Comparison of ENCODE assay signal across 2 cellular contexts in the genomic region with DNA sequence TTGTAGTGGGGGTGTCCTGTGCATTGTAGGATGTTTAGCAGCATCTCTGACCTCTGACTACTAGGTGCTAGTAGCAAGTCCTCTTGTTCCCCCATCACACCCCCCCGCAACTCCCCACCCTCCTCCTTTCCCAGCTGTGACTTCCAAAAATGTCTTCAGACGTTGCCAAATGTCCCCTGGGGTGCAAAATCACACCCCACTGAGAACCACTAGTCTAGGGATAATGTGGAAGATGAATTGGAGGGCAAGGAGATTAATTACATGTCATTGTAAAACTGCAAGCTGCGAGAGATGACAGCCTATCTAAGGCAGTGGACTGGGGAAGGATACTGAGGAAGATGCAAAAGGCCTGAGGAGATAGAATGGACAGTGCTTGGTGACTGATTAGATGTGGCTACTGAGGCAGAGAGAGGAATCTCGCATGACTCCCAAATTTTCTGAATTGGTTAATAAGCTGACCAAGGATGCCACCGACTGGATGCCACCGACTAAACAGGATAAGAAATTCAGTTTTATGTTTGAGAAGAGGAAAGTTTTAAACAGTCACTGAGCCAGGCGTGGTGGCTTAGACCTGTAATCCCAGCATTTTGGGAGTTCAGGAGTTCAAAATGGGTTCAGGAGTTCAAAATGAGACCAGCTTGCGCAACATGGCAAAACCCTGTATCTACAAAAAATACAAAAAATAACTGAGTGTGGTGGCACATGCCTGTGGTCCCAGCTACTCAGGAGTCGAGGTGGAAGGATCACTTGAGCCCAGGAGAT.
TF ChIP-seq lines count a peak whose summit lies in the region.

No MANE protein-coding gene starts in this region.

TF ChIP-seq in K562, 482 proteins besides CTCF, POLR2A, EP300 and RAD21 (continued from another document):
- TF ChIP-seq PBX2 (CRISPR knock-in tag; IDR thresholded peaks at IDR 0.05; ENCODE audit: low read depth) (no peak), PBX2 (tag; conservative IDR thresholded peaks at IDR 0.05; ENCODE audit: low read depth) (0 out of 2 replicates have a peak, but pooled peaks have one; percentile 25), MEIS2 (IDR thresholded peaks at IDR 0.05; ENCODE audit: partially characterized antibody) (peak; percentile 42), CEBPB (tag; IDR thresholded peaks at IDR 0.05) (peak; percentile 86), SOX6 (IDR thresholded peaks at IDR 0.05) (no peak), ERF (CRISPR knock-in tag; IDR thresholded peaks at IDR 0.05) (no peak), ESRRB (CRISPR knock-in tag; IDR thresholded peaks at IDR 0.05; ENCODE audit: borderline replicate concordance) (no peak), ARID2 (IDR thresholded peaks at IDR 0.05) (no peak)
- TF ChIP-seq, protein P1, sequence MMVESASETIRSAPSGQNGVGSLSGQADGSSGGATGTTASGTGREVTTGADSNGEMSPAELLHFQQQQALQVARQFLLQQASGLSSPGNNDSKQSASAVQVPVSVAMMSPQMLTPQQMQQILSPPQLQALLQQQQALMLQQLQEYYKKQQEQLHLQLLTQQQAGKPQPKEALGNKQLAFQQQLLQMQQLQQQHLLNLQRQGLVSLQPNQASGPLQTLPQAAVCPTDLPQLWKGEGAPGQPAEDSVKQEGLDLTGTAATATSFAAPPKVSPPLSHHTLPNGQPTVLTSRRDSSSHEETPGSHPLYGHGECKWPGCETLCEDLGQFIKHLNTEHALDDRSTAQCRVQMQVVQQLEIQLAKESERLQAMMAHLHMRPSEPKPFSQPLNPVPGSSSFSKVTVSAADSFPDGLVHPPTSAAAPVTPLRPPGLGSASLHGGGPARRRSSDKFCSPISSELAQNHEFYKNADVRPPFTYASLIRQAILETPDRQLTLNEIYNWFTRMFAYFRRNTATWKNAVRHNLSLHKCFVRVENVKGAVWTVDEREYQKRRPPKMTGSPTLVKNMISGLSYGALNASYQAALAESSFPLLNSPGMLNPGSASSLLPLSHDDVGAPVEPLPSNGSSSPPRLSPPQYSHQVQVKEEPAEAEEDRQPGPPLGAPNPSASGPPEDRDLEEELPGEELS (CRISPR knock-in tag; IDR thresholded peaks at IDR 0.05; ENCODE audit: borderline replicate concordance), result no peak
- TF ChIP-seq, protein P2, sequence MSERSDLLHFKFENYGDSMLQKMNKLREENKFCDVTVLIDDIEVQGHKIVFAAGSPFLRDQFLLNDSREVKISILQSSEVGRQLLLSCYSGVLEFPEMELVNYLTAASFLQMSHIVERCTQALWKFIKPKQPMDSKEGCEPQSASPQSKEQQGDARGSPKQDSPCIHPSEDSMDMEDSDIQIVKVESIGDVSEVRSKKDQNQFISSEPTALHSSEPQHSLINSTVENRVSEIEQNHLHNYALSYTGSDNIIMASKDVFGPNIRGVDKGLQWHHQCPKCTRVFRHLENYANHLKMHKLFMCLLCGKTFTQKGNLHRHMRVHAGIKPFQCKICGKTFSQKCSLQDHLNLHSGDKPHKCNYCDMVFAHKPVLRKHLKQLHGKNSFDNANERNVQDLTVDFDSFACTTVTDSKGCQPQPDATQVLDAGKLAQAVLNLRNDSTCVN (CRISPR knock-in tag; IDR thresholded peaks at IDR 0.05), result no peak

TF ChIP-seq in HepG2, 621 proteins besides CTCF, POLR2A, EP300 and RAD21 (continued from another document and continues in another):
- TF ChIP-seq, protein P3, sequence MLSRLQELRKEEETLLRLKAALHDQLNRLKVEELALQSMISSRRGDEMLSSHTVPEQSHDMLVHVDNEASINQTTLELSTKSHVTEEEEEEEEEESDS (CRISPR knock-in tag; IDR thresholded peaks at IDR 0.05; ENCODE audit: borderline replicate concordance), result no peak
- TF ChIP-seq CEBPG (CRISPR knock-in tag; IDR thresholded peaks at IDR 0.05), result peak; percentile 94
- no peak for TF ChIP-seq ZNF101 (CRISPR knock-in tag; IDR thresholded peaks at IDR 0.05; ENCODE audit: borderline replicate concordance, low read depth)
- peak; percentile 60; the same call in 1 of the 2 replicates for TF ChIP-seq NCOR1 (IDR thresholded peaks at IDR 0.05; ENCODE audit: borderline replicate concordance, low read length)
- no peak for TF ChIP-seq ZBTB37 (CRISPR knock-in tag; IDR thresholded peaks at IDR 0.05)
- peak; percentile 35; the same call in 1 of the 2 replicates for TF ChIP-seq HMG20A (CRISPR knock-in tag; IDR thresholded peaks at IDR 0.05; ENCODE audit: borderline replicate concordance)
- peak; percentile 36; the same call in 1 of the 2 replicates for TF ChIP-seq STAG1 (CRISPR knock-in tag; IDR thresholded peaks at IDR 0.05)
- no peak for TF ChIP-seq PLRG1 (conservative IDR thresholded peaks at IDR 0.05)
- TF ChIP-seq, protein P4, sequence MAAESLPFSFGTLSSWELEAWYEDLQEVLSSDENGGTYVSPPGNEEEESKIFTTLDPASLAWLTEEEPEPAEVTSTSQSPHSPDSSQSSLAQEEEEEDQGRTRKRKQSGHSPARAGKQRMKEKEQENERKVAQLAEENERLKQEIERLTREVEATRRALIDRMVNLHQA (CRISPR knock-in tag; IDR thresholded peaks at IDR 0.05), result no peak
- TF ChIP-seq ZNF629 (CRISPR knock-in tag; conservative IDR thresholded peaks at IDR 0.05), result peak; percentile 65
- TF ChIP-seq ZNF331 (CRISPR knock-in tag; IDR thresholded peaks at IDR 0.05), result no peak
- 0 out of 2 replicates have a peak, but pooled peaks have one; percentile 27 for TF ChIP-seq ZMAT3 (CRISPR knock-in tag; conservative IDR thresholded peaks at IDR 0.05)
- TF ChIP-seq NFE2L2 (IDR thresholded peaks at IDR 0.05; ENCODE audit: low read length), result no peak
- TF ChIP-seq ZKSCAN5 (CRISPR knock-in tag; IDR thresholded peaks at IDR 0.05), result no peak
- TF ChIP-seq, protein P5, sequence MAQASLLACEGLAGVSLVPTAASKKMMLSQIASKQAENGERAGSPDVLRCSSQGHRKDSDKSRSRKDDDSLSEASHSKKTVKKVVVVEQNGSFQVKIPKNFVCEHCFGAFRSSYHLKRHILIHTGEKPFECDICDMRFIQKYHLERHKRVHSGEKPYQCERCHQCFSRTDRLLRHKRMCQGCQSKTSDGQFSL (CRISPR knock-in tag; IDR thresholded peaks at IDR 0.05), result no peak
- TF ChIP-seq, protein P6, sequence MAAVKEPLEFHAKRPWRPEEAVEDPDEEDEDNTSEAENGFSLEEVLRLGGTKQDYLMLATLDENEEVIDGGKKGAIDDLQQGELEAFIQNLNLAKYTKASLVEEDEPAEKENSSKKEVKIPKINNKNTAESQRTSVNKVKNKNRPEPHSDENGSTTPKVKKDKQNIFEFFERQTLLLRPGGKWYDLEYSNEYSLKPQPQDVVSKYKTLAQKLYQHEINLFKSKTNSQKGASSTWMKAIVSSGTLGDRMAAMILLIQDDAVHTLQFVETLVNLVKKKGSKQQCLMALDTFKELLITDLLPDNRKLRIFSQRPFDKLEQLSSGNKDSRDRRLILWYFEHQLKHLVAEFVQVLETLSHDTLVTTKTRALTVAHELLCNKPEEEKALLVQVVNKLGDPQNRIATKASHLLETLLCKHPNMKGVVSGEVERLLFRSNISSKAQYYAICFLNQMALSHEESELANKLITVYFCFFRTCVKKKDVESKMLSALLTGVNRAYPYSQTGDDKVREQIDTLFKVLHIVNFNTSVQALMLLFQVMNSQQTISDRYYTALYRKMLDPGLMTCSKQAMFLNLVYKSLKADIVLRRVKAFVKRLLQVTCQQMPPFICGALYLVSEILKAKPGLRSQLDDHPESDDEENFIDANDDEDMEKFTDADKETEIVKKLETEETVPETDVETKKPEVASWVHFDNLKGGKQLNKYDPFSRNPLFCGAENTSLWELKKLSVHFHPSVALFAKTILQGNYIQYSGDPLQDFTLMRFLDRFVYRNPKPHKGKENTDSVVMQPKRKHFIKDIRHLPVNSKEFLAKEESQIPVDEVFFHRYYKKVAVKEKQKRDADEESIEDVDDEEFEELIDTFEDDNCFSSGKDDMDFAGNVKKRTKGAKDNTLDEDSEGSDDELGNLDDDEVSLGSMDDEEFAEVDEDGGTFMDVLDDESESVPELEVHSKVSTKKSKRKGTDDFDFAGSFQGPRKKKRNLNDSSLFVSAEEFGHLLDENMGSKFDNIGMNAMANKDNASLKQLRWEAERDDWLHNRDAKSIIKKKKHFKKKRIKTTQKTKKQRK (IDR thresholded peaks at IDR 0.05; ENCODE audit: low read length), result no peak
- no peak for TF ChIP-seq SOX6 (IDR thresholded peaks at IDR 0.05)
- TF ChIP-seq SOX6 (CRISPR knock-in tag; IDR thresholded peaks at IDR 0.05), result peak; percentile 63
- TF ChIP-seq ZFP41 (CRISPR knock-in tag; IDR thresholded peaks at IDR 0.05; ENCODE audit: borderline replicate concordance), result no peak
- TF ChIP-seq FOSL2 (CRISPR knock-in tag; IDR thresholded peaks at IDR 0.05), result 0 out of 2 replicates have a peak, but pooled peaks have one; percentile 11
- TF ChIP-seq ZNF18 (CRISPR knock-in tag; IDR thresholded peaks at IDR 0.05; ENCODE audit: insufficient replicate concordance), result no peak
- TF ChIP-seq, protein P7, sequence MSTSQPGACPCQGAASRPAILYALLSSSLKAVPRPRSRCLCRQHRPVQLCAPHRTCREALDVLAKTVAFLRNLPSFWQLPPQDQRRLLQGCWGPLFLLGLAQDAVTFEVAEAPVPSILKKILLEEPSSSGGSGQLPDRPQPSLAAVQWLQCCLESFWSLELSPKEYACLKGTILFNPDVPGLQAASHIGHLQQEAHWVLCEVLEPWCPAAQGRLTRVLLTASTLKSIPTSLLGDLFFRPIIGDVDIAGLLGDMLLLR (CRISPR knock-in tag; IDR thresholded peaks at IDR 0.05), result no peak
- TF ChIP-seq ZNF335 (CRISPR knock-in tag; IDR thresholded peaks at IDR 0.05), result no peak
- no peak for TF ChIP-seq PAF1 (CRISPR knock-in tag; IDR thresholded peaks at IDR 0.05)
- TF ChIP-seq PCBP2 (optimal IDR thresholded peaks at IDR 0.05; ENCODE audit: low read depth, low read length, poor library complexity, severe bottlenecking), result no peak
- TF ChIP-seq RARA (CRISPR knock-in tag; IDR thresholded peaks at IDR 0.05), result peak; percentile 97
- 0 out of 2 replicates have a peak, but pooled peaks have one; percentile 24 for TF ChIP-seq SAP130 (CRISPR knock-in tag; IDR thresholded peaks at IDR 0.05; ENCODE audit: low read depth)
- TF ChIP-seq HDAC2 (CRISPR knock-in tag; IDR thresholded peaks at IDR 0.05), result peak; percentile 14; the same call in 1 of the 2 replicates
- TF ChIP-seq ZFYVE20 (CRISPR knock-in tag; IDR thresholded peaks at IDR 0.05; ENCODE audit: borderline replicate concordance, low read depth), result no peak
- TF ChIP-seq, protein P8, sequence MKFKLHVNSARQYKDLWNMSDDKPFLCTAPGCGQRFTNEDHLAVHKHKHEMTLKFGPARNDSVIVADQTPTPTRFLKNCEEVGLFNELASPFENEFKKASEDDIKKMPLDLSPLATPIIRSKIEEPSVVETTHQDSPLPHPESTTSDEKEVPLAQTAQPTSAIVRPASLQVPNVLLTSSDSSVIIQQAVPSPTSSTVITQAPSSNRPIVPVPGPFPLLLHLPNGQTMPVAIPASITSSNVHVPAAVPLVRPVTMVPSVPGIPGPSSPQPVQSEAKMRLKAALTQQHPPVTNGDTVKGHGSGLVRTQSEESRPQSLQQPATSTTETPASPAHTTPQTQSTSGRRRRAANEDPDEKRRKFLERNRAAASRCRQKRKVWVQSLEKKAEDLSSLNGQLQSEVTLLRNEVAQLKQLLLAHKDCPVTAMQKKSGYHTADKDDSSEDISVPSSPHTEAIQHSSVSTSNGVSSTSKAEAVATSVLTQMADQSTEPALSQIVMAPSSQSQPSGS (CRISPR knock-in tag; IDR thresholded peaks at IDR 0.05), result no peak
- no peak for TF ChIP-seq HMGXB3 (CRISPR knock-in tag; IDR thresholded peaks at IDR 0.05; ENCODE audit: borderline replicate concordance)
- no peak for TF ChIP-seq GZF1 (CRISPR knock-in tag; IDR thresholded peaks at IDR 0.05)
- TF ChIP-seq ZNF652 (CRISPR knock-in tag; IDR thresholded peaks at IDR 0.05; ENCODE audit: borderline replicate concordance, low read depth), result no peak
- TF ChIP-seq ZNF619 (CRISPR knock-in tag; IDR thresholded peaks at IDR 0.05), result no peak
- no peak for TF ChIP-seq AKAP8 (CRISPR knock-in tag; IDR thresholded peaks at IDR 0.05)
